25 cellular contexts compared by ENCODE assay signal in the genomic region with DNA sequence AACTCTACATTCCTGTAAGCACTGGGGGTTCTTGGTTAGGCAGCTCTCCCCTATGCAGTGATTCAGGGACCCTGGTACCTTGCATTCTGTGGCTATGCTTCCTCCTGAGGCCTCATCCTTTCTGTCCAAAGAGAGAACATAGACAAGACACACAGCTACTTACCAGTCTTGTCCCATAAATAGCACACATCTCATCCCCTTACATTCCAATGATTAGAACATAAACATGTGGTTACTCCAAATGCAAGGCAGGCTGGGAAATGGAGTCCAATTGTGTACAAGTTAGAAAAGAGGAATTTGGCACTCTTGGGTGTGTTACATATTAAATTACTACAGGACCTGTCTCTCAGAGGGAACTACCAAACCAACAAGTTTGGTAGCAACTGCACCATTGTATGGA.
DNase-seq lines count a peak whose midpoint lies in the region; ATAC-seq and TF ChIP-seq lines count a peak whose summit lies in the region.
"Had no signal": no experiment of that assay in that cellular context is flagged by ENCODE, and none has a peak within 500 bp of the region (broad histone marks: within the 10 kb centered on the region; RNA-seq: fewer than 3 reads in every experiment).

No MANE protein-coding gene starts in this region.

- peak overlapping the region; percentile 56 for H3K27ac Mint-ChIP-seq in stimulated activated effector memory CD8-positive, alpha-beta T cell treated with anti-CD3 and anti-CD28 coated beads, Interleukin-12 subunit alpha, Interleukin-12 subunit beta, amount 100 ng/mL, for 72 hours
- H3K27ac Mint-ChIP-seq: activated naive CD8-positive, alpha-beta T cell treated with anti-CD3 and anti-CD28 coated beads for 36 hours; CD14-positive monocyte; dendritic cell treated with granulocyte-macrophage colony-stimulating factor and Interleukin-4, amounts not matched to agents 40 ng/mL and 50 ng/mL, for 4 days; natural killer cell; T-helper 2 cell treated with Interferon-gamma antibody and Interleukin-4, amounts not matched to agents 5 μg/mL and 100 μg/mL, for 36 hours had no signal

- no peaks in the 10 kb centered on the region for H3K9me3 ChIP-seq in adipocyte (ENCODE audit: control insufficient read depth, low read length)
- H3K9me3 ChIP-seq in tibial nerve: no peaks in the 10 kb centered on the region
- H3K9me3 ChIP-seq: gastroesophageal sphincter, lower lobe of right lung had no signal

- H3K4me3 ChIP-seq in adipocyte (ENCODE audit: low read length) (no peak overlapping the region), fibroblast of villous mesenchyme (ENCODE audit: low read depth, low read length) (no peak overlapping the region), tibial nerve (no peak overlapping the region)
- H3K4me3 ChIP-seq: gastroesophageal sphincter, hepatocyte, lower lobe of right lung had no signal

- no peak overlapping the region for H3K27ac ChIP-seq in tibial nerve
- H3K27ac ChIP-seq: gastroesophageal sphincter, hepatocyte, lower lobe of right lung had no signal

- TF ChIP-seq EP300 in tibial nerve (IDR thresholded peaks at IDR 0.05): no peak

- no peak for ATAC-seq in stimulated activated effector memory CD8-positive, alpha-beta T cell treated with anti-CD3 and anti-CD28 coated beads, Interleukin-12 subunit alpha, Interleukin-12 subunit beta, amount 100 ng/mL, for 72 hours
- ATAC-seq in stimulated activated naive CD8-positive, alpha-beta T cell treated with anti-CD3 and anti-CD28 coated beads, Interleukin-15, Interleukin-2, amounts not matched to agents 100 U/mL and 50 U/mL, for 24 hours: no peak
- ATAC-seq: gastroesophageal sphincter, lower lobe of right lung, natural killer cell had no signal

- no peak overlapping the region for H3K4me3 Mint-ChIP-seq in stimulated activated effector memory CD8-positive, alpha-beta T cell treated with anti-CD3 and anti-CD28 coated beads, Interleukin-12 subunit alpha, Interleukin-12 subunit beta, amount 100 ng/mL, for 72 hours
- H3K4me3 Mint-ChIP-seq: activated naive CD8-positive, alpha-beta T cell treated with anti-CD3 and anti-CD28 coated beads for 36 hours; CD14-positive monocyte; dendritic cell treated with granulocyte-macrophage colony-stimulating factor and Interleukin-4, amounts not matched to agents 40 ng/mL and 50 ng/mL, for 4 days; natural killer cell; T-helper 2 cell treated with Interferon-gamma antibody and Interleukin-4, amounts not matched to agents 5 μg/mL and 100 μg/mL, for 36 hours had no signal

- TF ChIP-seq POLR2A in tibial nerve (IDR thresholded peaks at IDR 0.05): no peak

- no peaks in the 10 kb centered on the region for H3K36me3 ChIP-seq in adipocyte (ENCODE audit: control insufficient read depth, insufficient read depth, low read length, severe bottlenecking)
- H3K36me3 ChIP-seq in tibial nerve: no peaks in the 10 kb centered on the region
- H3K36me3 ChIP-seq: gastroesophageal sphincter, lower lobe of right lung had no signal

- no peaks in the 10 kb centered on the region for H3K36me3 Mint-ChIP-seq in stimulated activated effector memory CD8-positive, alpha-beta T cell treated with anti-CD3 and anti-CD28 coated beads, Interleukin-12 subunit alpha, Interleukin-12 subunit beta, amount 100 ng/mL, for 72 hours
- H3K36me3 Mint-ChIP-seq: natural killer cell had no signal

- peaks cover 42% of the 10 kb centered on the region for H3K4me1 Mint-ChIP-seq in stimulated activated effector memory CD8-positive, alpha-beta T cell treated with anti-CD3 and anti-CD28 coated beads, Interleukin-12 subunit alpha, Interleukin-12 subunit beta, amount 100 ng/mL, for 72 hours

- peak; percentile 7 for DNase-seq in HCEC 1CT
- peak; percentile 9 for DNase-seq in adipocyte (ENCODE audit: low read depth)
- peak; percentile 39 for DNase-seq in fibroblast of villous mesenchyme (ENCODE audit: low read depth)
- no peak for DNase-seq in stimulated activated effector memory CD8-positive, alpha-beta T cell treated with anti-CD3 and anti-CD28 coated beads, Interleukin-12 subunit alpha, Interleukin-12 subunit beta, amount 100 ng/mL, for 72 hours (ENCODE audit: low spot score in 2 of 2)
- no peak for DNase-seq in stimulated activated naive CD8-positive, alpha-beta T cell treated with anti-CD3 and anti-CD28 coated beads, Interleukin-15, Interleukin-2, amounts not matched to agents 100 U/mL and 50 U/mL, for 24 hours
- DNase-seq in tibial nerve (ENCODE audit: low spot score in 2 of 2): no peak
- DNase-seq in activated CD4-positive, CD25-positive, alpha-beta regulatory T cell (lab: John Stamatoyannopoulos, UW): no peak
- DNase-seq: activated naive CD8-positive, alpha-beta T cell treated with anti-CD3 and anti-CD28 coated beads for 36 hours; Calu3; caudate nucleus; DMS79; GOT3; lower lobe of right lung; natural killer cell; NCI-H1417 treated with DMSO at 0.1 percent for 48 hours; NCI-H2081 treated with DMSO at 0.1 percent for 48 hours; NCI-H345; SIG-M5; stimulated activated CD4-positive, alpha-beta T cell treated with anti-CD3 and anti-CD28 coated beads, Interleukin-4, amount 100 ng/mL, for 4 hours; trophoblast cell had no signal

- H3K4me1 ChIP-seq in adipocyte (ENCODE audit: control insufficient read depth, insufficient read depth, low read length) (no peaks in the 10 kb centered on the region), tibial nerve (no peaks in the 10 kb centered on the region)
- H3K4me1 ChIP-seq: gastroesophageal sphincter, lower lobe of right lung had no signal

- TF ChIP-seq CTCF in fibroblast of villous mesenchyme (IDR thresholded peaks at IDR 0.05; ENCODE audit: insufficient read depth, low read depth, low read length): no peak
- TF ChIP-seq CTCF in tibial nerve (IDR thresholded peaks at IDR 0.05): no peak

- H3K27me3 ChIP-seq in adipocyte (replicated peaks; ENCODE audit: control insufficient read depth, insufficient read depth, low read length): no peaks in the 10 kb centered on the region
- no peaks in the 10 kb centered on the region for H3K27me3 ChIP-seq in tibial nerve
- H3K27me3 ChIP-seq: gastroesophageal sphincter, hepatocyte had no signal

- H3K9ac ChIP-seq in adipocyte (ENCODE audit: low read length): no peak overlapping the region

- no peaks in the 10 kb centered on the region for H3K9me3 Mint-ChIP-seq in stimulated activated effector memory CD8-positive, alpha-beta T cell treated with anti-CD3 and anti-CD28 coated beads, Interleukin-12 subunit alpha, Interleukin-12 subunit beta, amount 100 ng/mL, for 72 hours
- H3K9me3 Mint-ChIP-seq: dendritic cell treated with granulocyte-macrophage colony-stimulating factor and Interleukin-4, amounts not matched to agents 40 ng/mL and 50 ng/mL, for 4 days; natural killer cell; T-helper 2 cell treated with Interferon-gamma antibody and Interleukin-4, amounts not matched to agents 5 μg/mL and 100 μg/mL, for 36 hours had no signal

Comparison
In these comparisons a context has a peak if more than half of its experiments do, and no peak if none do; other contexts are left out.
1. DNase-seq: peak in HCEC 1CT (single experiment), adipocyte (single experiment) and fibroblast of villous mesenchyme (single experiment); none in stimulated activated effector memory CD8-positive, alpha-beta T cell treated with anti-CD3 and anti-CD28 coated beads, Interleukin-12 subunit alpha, Interleukin-12 subunit beta, amount 100 ng/mL, for 72 hours (0 of 2), stimulated activated naive CD8-positive, alpha-beta T cell treated with anti-CD3 and anti-CD28 coated beads, Interleukin-15, Interleukin-2, amounts not matched to agents 100 U/mL and 50 U/mL, for 24 hours (single experiment), tibial nerve (0 of 2) and activated CD4-positive, CD25-positive, alpha-beta regulatory T cell (0 of 4).